In genomic region chr13:30743319-30744055, GRCh38 we compare ENCODE assay signal across 8 cellular contexts. TPM values are rescaled to one million over a fixed set of nuclear protein-coding genes. Genes with fewer than 3 reads are reported as not detected.
DNase-seq lines count a peak whose midpoint lies in the region; TF ChIP-seq lines count a peak whose summit lies in the region.

No MANE protein-coding gene starts in this region.

- H3K4me3 ChIP-seq in Peyer's patch (no peak overlapping the region), esophagus squamous epithelium (no peak overlapping the region), prostate gland (no peak overlapping the region)

- H3K4me1 ChIP-seq in Peyer's patch (peaks cover 6 to 52% (median 12%) of the 10 kb centered on the region in 4 donors), esophagus squamous epithelium (peaks cover 9 to 64% (median 23%) of the 10 kb centered on the region in 3 donors), prostate gland (replicated peaks) (no peaks in the 10 kb centered on the region)

- TF ChIP-seq CTCF in Peyer's patch (IDR thresholded peaks at IDR 0.05) = no peak
- TF ChIP-seq CTCF in esophagus squamous epithelium (IDR thresholded peaks at IDR 0.05) = no peak
- TF ChIP-seq CTCF in prostate gland (IDR thresholded peaks at IDR 0.05) = no peak

- no peaks in the 10 kb centered on the region for H3K9me3 ChIP-seq in Peyer's patch
- H3K9me3 ChIP-seq in esophagus squamous epithelium = no peaks in the 10 kb centered on the region
- H3K9me3 ChIP-seq in prostate gland = no peaks in the 10 kb centered on the region

- TF ChIP-seq POLR2A in Peyer's patch (IDR thresholded peaks at IDR 0.05) (no peak), esophagus squamous epithelium (IDR thresholded peaks at IDR 0.05) (no peak), prostate gland (IDR thresholded peaks at IDR 0.05) (no peak)

- H3K36me3 ChIP-seq in Peyer's patch (no peaks in the 10 kb centered on the region), esophagus squamous epithelium (no peaks in the 10 kb centered on the region), prostate gland (no peaks in the 10 kb centered on the region)

- H3K27ac ChIP-seq in Peyer's patch = peak overlapping the region; percentile 62 to 86 (median 72)
- H3K27ac ChIP-seq in esophagus squamous epithelium = peak overlapping the region; percentile 61 to 81 (median 73)
- peak overlapping the region; percentile 54 to 71 for H3K27ac ChIP-seq in prostate gland

- WGBS in esophagus squamous epithelium, 2 donors = 23 to 41% methylated on average over 4 of the region's 4 CpGs
- 11% methylated on average over 4 of the region's 4 CpGs for WGBS in prostate gland

- intact Hi-C loops in esophagus squamous epithelium (cut with DNase I) (no loop called here), prostate gland (cut with DNase I) (loop anchor here (5.0 to 10.0 kb wide), 2 partner anchors 51 to 61 kb away; no protein-coding TSS in a partner anchor)

- H3K27me3 ChIP-seq in Peyer's patch = no peaks in the 10 kb centered on the region
- no peaks in the 10 kb centered on the region for H3K27me3 ChIP-seq in esophagus squamous epithelium
- H3K27me3 ChIP-seq in prostate gland (replicated peaks; ENCODE audit: insufficient read depth) = no peaks in the 10 kb centered on the region

- DNase-seq in ELR (ENCODE audit: low read depth) (peak; percentile 99), Peyer's patch (peak in 1 of 3 donors; percentile 71), esophagus squamous epithelium (lab: John Stamatoyannopoulos, UW) (no peak), prostate gland (ENCODE audit: low spot score) (peak; percentile 35), NCI-H2171 (lab: John Stamatoyannopoulos, UW) (no peak), NCI-H1417 treated with DMSO at 0.1 percent for 48 hours (lab: John Stamatoyannopoulos, UW) (no peak), anterior cingulate cortex (lab: John Stamatoyannopoulos, UW) (no peak), DMS153 (lab: John Stamatoyannopoulos, UW) (no peak)

RNA-seq across cellular contexts. Expression of gene ALOX5AP, which starts 8.1 kb away (rescaled TPM):
- total RNA-seq in Peyer's patch (10 to 100 TPM in 2 of 4 donors, 1 to 10 TPM in 2; 7.6 to 19.8 (median 13.2) TPM), esophagus squamous epithelium (10 to 100 TPM in 2 of 4 donors, 1 to 10 TPM in 2; 4.7 to 21.5 (median 12.7) TPM), prostate gland (10 to 100 TPM in 1 of 2 donors, 1 to 10 TPM in 1; 7.3 to 20.6 TPM)

Comparison
In these comparisons a context has a peak if more than half of its experiments do, and no peak if none do; other contexts are left out.
1. DNase-seq: peak in ELR (single experiment) and prostate gland (single experiment); none in esophagus squamous epithelium (single experiment), NCI-H2171 (single experiment), NCI-H1417 treated with DMSO at 0.1 percent for 48 hours (single experiment), anterior cingulate cortex (0 of 58) and DMS153 (single experiment).
2. Peak in every context shown above with its lines, with median percentiles within 50 percentile points of each other: H3K27ac ChIP-seq.